ENCODE assay signal across 10 cellular contexts in genomic region chr5:14172149-14172795, GRCh38. TPM values are rescaled to one million over a fixed set of nuclear protein-coding genes. Genes with fewer than 3 reads are reported as not detected.
A peak's percentile ranks its signal among the peaks of the same experiment; 100 is the strongest.
DNase-seq lines count a peak whose midpoint lies in the region; ATAC-seq, FAIRE-seq and TF ChIP-seq lines count a peak whose summit lies in the region.
"Had no signal": no experiment of that assay in that cellular context is flagged by ENCODE, and none has a peak within 500 bp of the region (broad histone marks: within the 10 kb centered on the region; RNA-seq: fewer than 3 reads in every experiment).

No MANE protein-coding gene starts in this region.

- TF ChIP-seq CTCF in A549 (IDR thresholded peaks at IDR 0.05) = no peak
- no peak for TF ChIP-seq CTCF in uterus (IDR thresholded peaks at IDR 0.05)

- peak in 1 of 2 experiments; percentile 4; a peak in 1 of 6 replicates for ATAC-seq in A549
- ATAC-seq in GM19043 (IDR thresholded peaks at IDR 0.05; ENCODE audit: low read depth, unreplicated experiment) = peak; percentile 45
- ATAC-seq in HG02870 (IDR thresholded peaks at IDR 0.05; ENCODE audit: unreplicated experiment) = peak; percentile 57

- DNase-seq in A549 (ENCODE audit: low read depth in 1 of 2, low spot score in 1 of 2) = no peak
- peak; percentile 53 for DNase-seq in NOMO-1 treated with DMSO at 0.1 percent for 48 hours (lab: John Stamatoyannopoulos, UW; ENCODE audit: unreplicated experiment)
- DNase-seq in uterus = no peak
- DNase-seq in SKM-1 (lab: John Stamatoyannopoulos, UW; ENCODE audit: unreplicated experiment) = no peak
- DNase-seq in dermis blood vessel endothelial cell = no peak
- DNase-seq in NCI-H345 treated with DMSO at 0.1 percent for 48 hours (lab: John Stamatoyannopoulos, UW; ENCODE audit: unreplicated experiment) = no peak
- DNase-seq: BE2C, kidney glomerular epithelial cell had no signal

- peak overlapping the region; percentile 58 for H3K4me2 ChIP-seq in A549

- intact Hi-C loops in uterus (cut with DNase I; ENCODE audit: low total_unique reads) = no loop called here

- H3K27ac ChIP-seq in A549 = peak overlapping the region in 1 of 2 experiments; percentile 63; a peak in 3 of 6 replicates
- no peak overlapping the region for H3K27ac ChIP-seq in uterus

- H3K4me3 ChIP-seq in A549 (no peak overlapping the region), uterus (no peak overlapping the region)

- POLR2A ChIA-PET in A549 (lab: Yijun Ruan, JAX) = no interaction called here

- no peak for TF ChIP-seq POLR2A in A549 (IDR thresholded peaks at IDR 0.05; ENCODE audit: low read length)
- no peak for TF ChIP-seq POLR2A in uterus (IDR thresholded peaks at IDR 0.05)

- no peak for TF ChIP-seq EP300 in A549 (IDR thresholded peaks at IDR 0.05)

- CTCF ChIA-PET in A549 (lab: Yijun Ruan, JAX) = no interaction called here

- H3K36me3 ChIP-seq in uterus = no peaks in the 10 kb centered on the region
- H3K36me3 ChIP-seq: BE2C had no signal

- FAIRE-seq in A549 (lab: Jason Lieb, UNC) = no peak

- no peaks in the 10 kb centered on the region for H3K27me3 ChIP-seq in uterus
- H3K27me3 ChIP-seq: BE2C had no signal

- H3K4me1 ChIP-seq in A549 = peaks cover 96% of the 10 kb centered on the region
- peaks cover 3 to 16% of the 10 kb centered on the region in 2 donors for H3K4me1 ChIP-seq in uterus

- TF ChIP-seq RAD21 in A549 (conservative IDR thresholded peaks at IDR 0.05 in 1 of 2, IDR thresholded peaks at IDR 0.05 in 1 of 2) = no peak

- no peaks in the 10 kb centered on the region for H3K9me3 ChIP-seq in A549
- no peaks in the 10 kb centered on the region for H3K9me3 ChIP-seq in uterus
- H3K9me3 ChIP-seq: BE2C had no signal

- 83% methylated on average over 5 of the region's 5 CpGs for WGBS in A549 (ENCODE audit: missing lambda C conversion rate)

TF ChIP-seq in A549, 52 proteins besides CTCF, POLR2A, EP300 and RAD21:
- TF ChIP-seq, protein P1, sequence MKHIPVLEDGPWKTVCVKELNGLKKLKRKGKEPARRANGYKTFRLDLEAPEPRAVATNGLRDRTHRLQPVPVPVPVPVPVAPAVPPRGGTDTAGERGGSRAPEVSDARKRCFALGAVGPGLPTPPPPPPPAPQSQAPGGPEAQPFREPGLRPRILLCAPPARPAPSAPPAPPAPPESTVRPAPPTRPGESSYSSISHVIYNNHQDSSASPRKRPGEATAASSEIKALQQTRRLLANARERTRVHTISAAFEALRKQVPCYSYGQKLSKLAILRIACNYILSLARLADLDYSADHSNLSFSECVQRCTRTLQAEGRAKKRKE (CRISPR knock-in tag; IDR thresholded peaks at IDR 0.05; ENCODE audit: low read depth) = no peak
- TF ChIP-seq HOXB13 (CRISPR knock-in tag; IDR thresholded peaks at IDR 0.05; ENCODE audit: low read depth) (no peak), BHLHE40 (IDR thresholded peaks at IDR 0.05; ENCODE audit: low read depth, low read length) (no peak)
- TF ChIP-seq, protein P2, sequence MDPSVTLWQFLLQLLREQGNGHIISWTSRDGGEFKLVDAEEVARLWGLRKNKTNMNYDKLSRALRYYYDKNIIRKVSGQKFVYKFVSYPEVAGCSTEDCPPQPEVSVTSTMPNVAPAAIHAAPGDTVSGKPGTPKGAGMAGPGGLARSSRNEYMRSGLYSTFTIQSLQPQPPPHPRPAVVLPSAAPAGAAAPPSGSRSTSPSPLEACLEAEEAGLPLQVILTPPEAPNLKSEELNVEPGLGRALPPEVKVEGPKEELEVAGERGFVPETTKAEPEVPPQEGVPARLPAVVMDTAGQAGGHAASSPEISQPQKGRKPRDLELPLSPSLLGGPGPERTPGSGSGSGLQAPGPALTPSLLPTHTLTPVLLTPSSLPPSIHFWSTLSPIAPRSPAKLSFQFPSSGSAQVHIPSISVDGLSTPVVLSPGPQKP (IDR thresholded peaks at IDR 0.05; ENCODE audit: low read depth, low read length) = no peak
TF ChIP-seq in A549: peak in this region for 0.

RNA-seq across cellular contexts. Expression of gene TRIO, which starts 29.1 kb away (rescaled TPM):
- polyA plus RNA-seq in A549 (2011; rRNA removed) (79.0 and 91.2 TPM in 2 replicates), A549 (2017; fragmentation: RNase III; extraction: RNeasy Plus Mini Kit Qiagen cat#74134 plus additional on column Dnase treatment) (47.5 to 57.9 TPM (median 48.1 TPM) in 3 replicates)
- 63.7 and 64.8 TPM in 2 replicates for polyA plus RNA-seq in A549 (2012; cell fraction: cytosol; rRNA removed)
- 217 and 257 TPM in 2 replicates for polyA plus RNA-seq in A549 (2012; cell fraction: nucleus; rRNA removed)
- polyA minus RNA-seq in A549 (2011; rRNA and poly(A)+ RNA removed) = 263 and 307 TPM in 2 replicates
- total RNA-seq in uterus (100 to 1,000 TPM in 3 of 4 donors, 10 to 100 TPM in 1; 93.5 to 234 (median 207) TPM), dermis blood vessel endothelial cell (190 and 204 TPM in 2 replicates)
